18 cellular contexts compared by ENCODE assay signal in genomic region chr7:131511774-131512535, GRCh38. TPM values are rescaled to one million over a fixed set of nuclear protein-coding genes. Genes with fewer than 3 reads are reported as not detected.
DNase-seq lines count a peak whose midpoint lies in the region; ATAC-seq and TF ChIP-seq lines count a peak whose summit lies in the region.
"Had no signal": no experiment of that assay in that cellular context is flagged by ENCODE, and none has a peak within 500 bp of the region (broad histone marks: within the 10 kb centered on the region; RNA-seq: fewer than 3 reads in every experiment).

No MANE protein-coding gene starts in this region.

- DNase-seq in heart left ventricle (peak in 1 of 5 donors; percentile 20), cardiac septum (ENCODE audit: low spot score) (no peak), fibroblast of pulmonary artery (ENCODE audit: low read depth) (peak; percentile 29), neural crest cell (ENCODE audit: low read depth, low spot score) (no peak), upper lobe of right lung (no peak), SHP77 (lab: John Stamatoyannopoulos, UW) (no peak)
- DNase-seq in activated T-helper 2 cell treated with anti-CD3 and anti-CD28 coated beads, Interferon-gamma antibody, Interleukin-2, Interleukin-4, amounts not matched to agents 10 μg/mL and 5 μg/mL and 100 μg/mL, durations not matched to agents 14 hours and 24 hours and 36 hours (ENCODE audit: low spot score): no peak
- DNase-seq: activated naive CD4-positive, alpha-beta T cell treated with anti-CD3 and anti-CD28 coated beads, Interleukin-2, amount 50 U/mL, for 16 hours; glutamatergic neuron; immature natural killer cell; Kasumi-1; mesenchymal stem cell; NCI-H1417; NCI-H774; nephron progenitor cell; transverse colon had no signal

- H3K9me3 Mint-ChIP-seq in neural crest cell: no peaks in the 10 kb centered on the region
- H3K9me3 Mint-ChIP-seq in activated T-helper 2 cell treated with anti-CD3 and anti-CD28 coated beads, Interferon-gamma antibody, Interleukin-2, Interleukin-4, amounts not matched to agents 10 μg/mL and 5 μg/mL and 100 μg/mL, durations not matched to agents 14 hours and 24 hours and 36 hours: no peaks in the 10 kb centered on the region
- H3K9me3 Mint-ChIP-seq: immature natural killer cell, nephron progenitor cell had no signal

- WGBS in heart left ventricle, 4 donors: 52 to 59% (median 55%) methylated on average over 15 of the region's 15 CpGs

- intact Hi-C loops in heart left ventricle (cut with DNase I) (loop anchor here in 3 of 10 donors (5.0 kb wide), 3 partner anchors 35 to 45 kb away; partner anchors contain the start of gene PODXL (in 1 of the 3)), cardiac septum (cut with DNase I) (loop anchor here (2.0 kb wide), 1 partner anchor 33 kb away; no protein-coding TSS in a partner anchor), upper lobe of right lung (cut with DNase I) (no loop called here)
- intact Hi-C loops in activated T-helper 2 cell treated with anti-CD3 and anti-CD28 coated beads, Interferon-gamma antibody, Interleukin-2, Interleukin-4, amounts not matched to agents 10 μg/mL and 5 μg/mL and 100 μg/mL, durations not matched to agents 14 hours and 24 hours and 36 hours (cut with micrococcal nuclease): loop anchor here (2.0 kb wide), 1 partner anchor 143 kb away; no protein-coding TSS in a partner anchor

- H3K27ac Mint-ChIP-seq in neural crest cell (ENCODE audit: unreplicated experiment): peak overlapping the region; percentile 47
- H3K27ac Mint-ChIP-seq in activated T-helper 2 cell treated with anti-CD3 and anti-CD28 coated beads, Interferon-gamma antibody, Interleukin-2, Interleukin-4, amounts not matched to agents 10 μg/mL and 5 μg/mL and 100 μg/mL, durations not matched to agents 14 hours and 24 hours and 36 hours: no peak overlapping the region
- H3K27ac Mint-ChIP-seq: immature natural killer cell, nephron progenitor cell had no signal

- peaks cover 0 to 60% (median 46%) of the 10 kb centered on the region in 12 donors for H3K4me1 ChIP-seq in heart left ventricle
- H3K4me1 ChIP-seq in upper lobe of right lung: peaks cover 24% of the 10 kb centered on the region

- H3K27me3 ChIP-seq in heart left ventricle (no peaks in the 10 kb centered on the region), upper lobe of right lung (no peaks in the 10 kb centered on the region)

- H3K27me3 Mint-ChIP-seq in neural crest cell (ENCODE audit: low read depth): peaks cover 16% of the 10 kb centered on the region
- peaks cover 5% of the 10 kb centered on the region for H3K27me3 Mint-ChIP-seq in activated T-helper 2 cell treated with anti-CD3 and anti-CD28 coated beads, Interferon-gamma antibody, Interleukin-2, Interleukin-4, amounts not matched to agents 10 μg/mL and 5 μg/mL and 100 μg/mL, durations not matched to agents 14 hours and 24 hours and 36 hours (ENCODE audit: low read depth)

- H3K27ac ChIP-seq in heart left ventricle (peak overlapping the region in 9 of 12 donors; percentile 3 to 77 (median 59)), upper lobe of right lung (peak overlapping the region; percentile 36)
- H3K27ac ChIP-seq: transverse colon had no signal

- peaks cover 0 to 36% (median 19%) of the 10 kb centered on the region in 9 donors for H3K36me3 ChIP-seq in heart left ventricle
- no peaks in the 10 kb centered on the region for H3K36me3 ChIP-seq in upper lobe of right lung
- H3K36me3 ChIP-seq: transverse colon had no signal

- H3K36me3 Mint-ChIP-seq in neural crest cell (ENCODE audit: low read depth): no peaks in the 10 kb centered on the region
- no peaks in the 10 kb centered on the region for H3K36me3 Mint-ChIP-seq in activated T-helper 2 cell treated with anti-CD3 and anti-CD28 coated beads, Interferon-gamma antibody, Interleukin-2, Interleukin-4, amounts not matched to agents 10 μg/mL and 5 μg/mL and 100 μg/mL, durations not matched to agents 14 hours and 24 hours and 36 hours (ENCODE audit: low read depth)
- H3K36me3 Mint-ChIP-seq: immature natural killer cell had no signal

- peaks cover 17% of the 10 kb centered on the region for H3K4me1 Mint-ChIP-seq in neural crest cell
- H3K4me1 Mint-ChIP-seq in activated T-helper 2 cell treated with anti-CD3 and anti-CD28 coated beads, Interferon-gamma antibody, Interleukin-2, Interleukin-4, amounts not matched to agents 10 μg/mL and 5 μg/mL and 100 μg/mL, durations not matched to agents 14 hours and 24 hours and 36 hours (ENCODE audit: low read depth): peaks cover 19% of the 10 kb centered on the region

- ATAC-seq in heart left ventricle: peak in 3 of 4 donors; percentile 11 to 50 (median 15)
- no peak for ATAC-seq in upper lobe of right lung
- no peak for ATAC-seq in HG02642 (IDR thresholded peaks at IDR 0.05; ENCODE audit: poor library complexity, unreplicated experiment)
- ATAC-seq: esophagus mucosa had no signal

- no peak overlapping the region for H3K4me3 ChIP-seq in heart left ventricle
- H3K4me3 ChIP-seq in fibroblast of pulmonary artery (replicated peaks; ENCODE audit: low read depth, low read length): no peak overlapping the region
- no peak overlapping the region for H3K4me3 ChIP-seq in upper lobe of right lung
- H3K4me3 ChIP-seq: transverse colon had no signal

- no peaks in the 10 kb centered on the region for H3K9me3 ChIP-seq in heart left ventricle
- H3K9me3 ChIP-seq in upper lobe of right lung: no peaks in the 10 kb centered on the region
- H3K9me3 ChIP-seq: transverse colon had no signal

- TF ChIP-seq POLR2A in heart left ventricle (IDR thresholded peaks at IDR 0.05): no peak

- no peak overlapping the region for H3K4me3 Mint-ChIP-seq in neural crest cell
- no peak overlapping the region for H3K4me3 Mint-ChIP-seq in activated T-helper 2 cell treated with anti-CD3 and anti-CD28 coated beads, Interferon-gamma antibody, Interleukin-2, Interleukin-4, amounts not matched to agents 10 μg/mL and 5 μg/mL and 100 μg/mL, durations not matched to agents 14 hours and 24 hours and 36 hours (ENCODE audit: low read depth)
- H3K4me3 Mint-ChIP-seq: immature natural killer cell, nephron progenitor cell had no signal

- no peak for TF ChIP-seq CTCF in heart left ventricle (IDR thresholded peaks at IDR 0.05)
- TF ChIP-seq CTCF in fibroblast of pulmonary artery (IDR thresholded peaks at IDR 0.05; ENCODE audit: low read length, missing control alignments): no peak
- TF ChIP-seq CTCF in neural crest cell (conservative IDR thresholded peaks at IDR 0.05): no peak
- TF ChIP-seq CTCF in upper lobe of right lung (IDR thresholded peaks at IDR 0.05): no peak

RNA-seq across cellular contexts. Expression of gene PODXL, which starts 44.5 kb away (rescaled TPM):
- 100 to 1,000 TPM in 1 of 9 donors, 10 to 100 TPM in 8; 57.7 to 230 (median 75.1) TPM for total RNA-seq in heart left ventricle
- polyA plus RNA-seq in heart left ventricle: 10 to 100 TPM; 30.9 to 64.6 TPM
- 76.2 TPM for total RNA-seq in cardiac septum
- 21.4 and 22.5 TPM in 2 replicates for total RNA-seq in neural crest cell
- total RNA-seq in upper lobe of right lung: 99.9 TPM
- total RNA-seq in activated T-helper 2 cell treated with anti-CD3 and anti-CD28 coated beads, Interferon-gamma antibody, Interleukin-2, Interleukin-4, amounts not matched to agents 10 μg/mL and 5 μg/mL and 100 μg/mL, durations not matched to agents 14 hours and 24 hours and 36 hours: 0.68 and 0.76 TPM in 2 replicates

Comparison
In these comparisons a context has a peak if more than half of its experiments do, and no peak if none do; other contexts are left out.
1. ATAC-seq: peak in heart left ventricle (3 of 4); none in upper lobe of right lung (single experiment) and HG02642 (single experiment).
2. RNA of gene PODXL, which starts 44.5 kb away (total RNA-seq): 99.9 TPM in upper lobe of right lung (single experiment), 76.2 TPM in cardiac septum (single experiment), 57.7 to 230 TPM in heart left ventricle and 21.4 to 22.5 TPM in neural crest cell; 0.68 to 0.76 TPM in activated T-helper 2 cell treated with anti-CD3 and anti-CD28 coated beads, Interferon-gamma antibody, Interleukin-2, Interleukin-4, amounts not matched to agents 10 μg/mL and 5 μg/mL and 100 μg/mL, durations not matched to agents 14 hours and 24 hours and 36 hours; every median in the first group is over 10 times any median in the second.